Comparison of ENCODE assay signal across 9 cellular contexts in the genomic region with DNA sequence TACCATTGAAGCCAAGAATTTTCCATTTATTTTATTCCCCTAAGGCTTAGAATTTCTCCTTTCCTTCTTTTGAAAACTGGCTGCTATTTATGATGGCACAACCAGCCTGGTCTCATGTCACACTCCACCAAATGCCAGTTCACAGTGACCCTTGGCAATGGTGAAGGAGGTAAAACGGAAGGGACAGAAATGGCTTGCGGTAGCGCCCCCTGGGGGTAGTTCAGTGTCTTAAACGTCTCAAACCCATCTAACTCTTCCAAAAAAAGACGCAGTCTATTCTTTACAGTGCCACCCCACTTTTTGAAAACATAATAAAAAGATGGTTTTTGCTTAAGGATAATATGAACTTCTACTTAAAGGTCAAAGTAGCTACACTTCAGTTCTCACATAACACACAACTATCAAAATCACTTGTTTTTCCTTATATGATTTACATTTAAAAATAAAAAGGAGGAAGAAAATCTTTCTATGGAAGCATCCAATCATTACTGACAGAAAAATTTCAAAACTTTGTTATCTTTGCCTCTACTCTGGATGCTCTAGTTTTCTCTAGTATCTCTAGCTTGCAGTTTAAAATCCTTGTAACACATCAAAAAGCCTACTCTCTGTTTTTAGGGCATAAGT. TPM values are rescaled to one million over a fixed set of nuclear protein-coding genes. Genes with fewer than 3 reads are reported as not detected.
DNase-seq lines count a peak whose midpoint lies in the region; ATAC-seq and TF ChIP-seq lines count a peak whose summit lies in the region.
"Had no signal": no experiment of that assay in that cellular context is flagged by ENCODE, and none has a peak within 500 bp of the region (broad histone marks: within the 10 kb centered on the region; RNA-seq: fewer than 3 reads in every experiment).

No MANE protein-coding gene starts in this region.

- ATAC-seq in Panc1 (0 out of 2 replicates have a peak, but pooled peaks have one; percentile 73), GM21717 (IDR thresholded peaks at IDR 0.05; ENCODE audit: unreplicated experiment) (no peak)

- H3K27ac ChIP-seq in CD8-positive, alpha-beta memory T cell (ENCODE audit: low read depth, low read length) = no peak overlapping the region
- no peak overlapping the region for H3K27ac ChIP-seq in Panc1 (ENCODE audit: low read length)
- H3K27ac ChIP-seq: SJSA1 had no signal

- H3K36me3 ChIP-seq in CD8-positive, alpha-beta memory T cell (ENCODE audit: insufficient read depth, low read length) = peaks cover 10% of the 10 kb centered on the region
- H3K36me3 ChIP-seq in H7 (replicated peaks; ENCODE audit: control insufficient read depth, insufficient read depth, low read length) (peaks cover 3% of the 10 kb centered on the region), Panc1 (ENCODE audit: control insufficient read depth, insufficient read depth, low read length) (peaks cover 9% of the 10 kb centered on the region; the same call in 1 of the 2 replicates)

- no peaks in the 10 kb centered on the region for H3K27me3 Mint-ChIP-seq in CD8-positive, alpha-beta memory T cell

- H3K36me3 Mint-ChIP-seq in CD8-positive, alpha-beta memory T cell = peaks cover 6 to 57% (median 18%) of the 10 kb centered on the region in 3 donors

- peaks cover 40 to 76% (median 71%) of the 10 kb centered on the region in 3 donors for H3K4me1 Mint-ChIP-seq in CD8-positive, alpha-beta memory T cell

- no peaks in the 10 kb centered on the region for H3K9me3 Mint-ChIP-seq in CD8-positive, alpha-beta memory T cell

- no TSS peak for BruUV-seq in Panc1 (replicated peaks; lab: Mats Ljungman, UMichigan)

- no peaks in the 10 kb centered on the region for H3K9me3 ChIP-seq in CD8-positive, alpha-beta memory T cell (ENCODE audit: low read length)
- H3K9me3 ChIP-seq in Panc1 (ENCODE audit: control insufficient read depth, insufficient read depth, low read depth, low read length) = no peaks in the 10 kb centered on the region
- H3K9me3 ChIP-seq: SJSA1 had no signal

- peak overlapping the region in 7 of 8 donors; percentile 11 to 80 (median 44) for H3K27ac Mint-ChIP-seq in CD8-positive, alpha-beta memory T cell

- H3K27me3 ChIP-seq in CD8-positive, alpha-beta memory T cell (ENCODE audit: insufficient read depth, low read length, poor library complexity, severe bottlenecking) = no peaks in the 10 kb centered on the region
- H3K27me3 ChIP-seq in H7 (ENCODE audit: control insufficient read depth, insufficient read depth, low read length) (no peaks in the 10 kb centered on the region), Panc1 (ENCODE audit: control insufficient read depth, insufficient read depth, low read length) (no peaks in the 10 kb centered on the region)
- H3K27me3 ChIP-seq: SJSA1 had no signal

- intact Hi-C loops in Panc1 (cut with micrococcal nuclease; ENCODE audit: unreplicated experiment) = no loop called here

- no peak overlapping the region for H3K4me3 ChIP-seq in CD8-positive, alpha-beta memory T cell (ENCODE audit: low read length)
- no peak overlapping the region for H3K4me3 ChIP-seq in H7 (ENCODE audit: insufficient read depth, low read depth, low read length)
- H3K4me3 ChIP-seq in Panc1 (ENCODE audit: low read depth in 2 of 2, low read length in 2 of 2) = no peak overlapping the region
- H3K4me3 ChIP-seq: SJSA1 had no signal

- TF ChIP-seq CTCF in Panc1 (IDR thresholded peaks at IDR 0.05) = peak; percentile 86

- POLR2A ChIA-PET in CD8-positive, alpha-beta memory T cell (lab: Charles Lee) = no interaction called here
- POLR2A ChIA-PET in Panc1 (lab: Charles Lee) = no interaction called here

- peaks cover 14% of the 10 kb centered on the region for H3K4me1 ChIP-seq in CD8-positive, alpha-beta memory T cell (ENCODE audit: insufficient read depth, low read length)
- H3K4me1 ChIP-seq in Panc1 (ENCODE audit: control insufficient read depth, insufficient read depth, low read length) = peaks cover under 1% of the 10 kb centered on the region; the same call in 1 of the 2 replicates
- H3K4me1 ChIP-seq: SJSA1 had no signal

- H3K4me3 Mint-ChIP-seq in CD8-positive, alpha-beta memory T cell = no peak overlapping the region

- in situ Hi-C loops in Panc1 (cut with HindIII; ENCODE audit: low pct_unique_long_range_greater_than_20kb, low sequenced_read_pairs) = no loop called here

- CTCF ChIA-PET in CD8-positive, alpha-beta memory T cell (lab: Charles Lee) = interaction anchor here (1.1 to 2.4 kb wide), 7 partner anchors 9 to 106 kb away, joined by 3 to 8 read pairs (median 4); no protein-coding TSS in a partner anchor
- CTCF ChIA-PET in Panc1 (lab: Charles Lee) = no interaction called here

- peak; percentile 41 to 61 (median 47) for DNase-seq in CD8-positive, alpha-beta memory T cell
- DNase-seq in H7 (peak; percentile 21), Panc1 (ENCODE audit: low read depth, low spot score) (peak; percentile 42), iPS DF 19.7 (ENCODE audit: low read depth, low spot score) (peak; percentile 59), cerebellar nuclear complex (lab: John Stamatoyannopoulos, UW) (no peak)
- DNase-seq in activated naive CD4-positive, alpha-beta T cell treated with Interleukin-2 at 50 U/mL for 16 hours = peak; percentile 61
- DNase-seq in stimulated activated CD8-positive, alpha-beta memory T cell treated with anti-CD3 and anti-CD28 coated beads, Interleukin-12 subunit alpha, Interleukin-12 subunit beta, amount 100 ng/mL, for 24 hours (ENCODE audit: extremely low read depth) = peak; percentile 22

RNA-seq across cellular contexts. Expression of a gene that starts 28.0 kb away (rescaled TPM):
- 10 to 100 TPM; 38.1 to 42.0 TPM for total RNA-seq in CD8-positive, alpha-beta memory T cell
- polyA plus RNA-seq in CD8-positive, alpha-beta memory T cell = 18.1 TPM
- 24.5 and 27.6 TPM in 2 replicates for total RNA-seq in H7 (2014; rRNA removed; shearing (Covaris generic))
- total RNA-seq in Panc1 (2021; ENCODE audit: unreplicated experiment) = 37.7 TPM
- 35.0 TPM for polyA plus RNA-seq in Panc1 (2012; ENCODE audit: insufficient read length)

Comparison
In these comparisons a context has a peak if more than half of its experiments do, and no peak if none do; other contexts are left out.
1. DNase-seq: peak in CD8-positive, alpha-beta memory T cell (5 of 5), H7 (single experiment), Panc1 (single experiment), activated naive CD4-positive, alpha-beta T cell treated with Interleukin-2 at 50 U/mL for 16 hours (single experiment), iPS DF 19.7 (single experiment) and stimulated activated CD8-positive, alpha-beta memory T cell treated with anti-CD3 and anti-CD28 coated beads, Interleukin-12 subunit alpha, Interleukin-12 subunit beta, amount 100 ng/mL, for 24 hours (single experiment); none in cerebellar nuclear complex (0 of 2).